In genomic region chr17:82213251-82214011, GRCh38 we compare ENCODE assay signal across 8 cellular contexts. TPM values are rescaled to one million over a fixed set of nuclear protein-coding genes. Genes with fewer than 3 reads are reported as not detected.
DNase-seq lines count a peak whose midpoint lies in the region; TF ChIP-seq lines count a peak whose summit lies in the region.

No MANE protein-coding gene starts in this region.

- peaks cover 10 to 24% of the 10 kb centered on the region in 2 donors for H3K4me1 ChIP-seq in breast epithelium

- H3K4me3 ChIP-seq in breast epithelium (peak overlapping the region; percentile 89 to 98 (median 94)), skin epidermis (peak overlapping the region; percentile 80 to 98 (median 91))

- TF ChIP-seq POLR2A in GM18526 (IDR thresholded peaks at IDR 0.05; ENCODE audit: extremely low read depth, insufficient read length) = peak; percentile 14
- no peak for TF ChIP-seq POLR2A in breast epithelium (IDR thresholded peaks at IDR 0.05)

- peak overlapping the region; percentile 87 for H3K27ac Mint-ChIP-seq in T-helper 1 cell treated with Interleukin-12 subunit alpha and Interleukin-12 subunit beta and Interleukin-4 antibody, amounts not matched to agents 30 μg/mL and 1 μg/mL, for 36 hours
- peak overlapping the region; percentile 41 to 98 (median 96) for H3K27ac Mint-ChIP-seq in immature natural killer cell

- no peaks in the 10 kb centered on the region for H3K27me3 ChIP-seq in breast epithelium

- TF ChIP-seq CTCF in breast epithelium (IDR thresholded peaks at IDR 0.05) = no peak

- H3K27ac ChIP-seq in breast epithelium = peak overlapping the region; percentile 87 to 88
- H3K27ac ChIP-seq in skin epidermis = peak overlapping the region; percentile 71 to 98 (median 91)

- H3K36me3 Mint-ChIP-seq in T-helper 1 cell treated with Interleukin-12 subunit alpha and Interleukin-12 subunit beta and Interleukin-4 antibody, amounts not matched to agents 30 μg/mL and 1 μg/mL, for 36 hours (ENCODE audit: low read depth) = peaks cover 6% of the 10 kb centered on the region
- no peaks in the 10 kb centered on the region for H3K36me3 Mint-ChIP-seq in immature natural killer cell

- H3K36me3 ChIP-seq in breast epithelium = no peaks in the 10 kb centered on the region

- no peaks in the 10 kb centered on the region for H3K27me3 Mint-ChIP-seq in T-helper 1 cell treated with Interleukin-12 subunit alpha and Interleukin-12 subunit beta and Interleukin-4 antibody, amounts not matched to agents 30 μg/mL and 1 μg/mL, for 36 hours (ENCODE audit: low read depth)
- peaks cover 29 to 38% (median 35%) of the 10 kb centered on the region in 3 donors for H3K27me3 Mint-ChIP-seq in immature natural killer cell (ENCODE audit: low read depth in 3 of 3)

- no peaks in the 10 kb centered on the region for H3K9me3 Mint-ChIP-seq in T-helper 1 cell treated with Interleukin-12 subunit alpha and Interleukin-12 subunit beta and Interleukin-4 antibody, amounts not matched to agents 30 μg/mL and 1 μg/mL, for 36 hours
- H3K9me3 Mint-ChIP-seq in immature natural killer cell = no peaks in the 10 kb centered on the region

- peak; percentile 87 for DNase-seq in AG08395 (ENCODE audit: low spot score)
- peak; percentile 82 for DNase-seq in HuH-7.5 (ENCODE audit: low spot score)
- no peak for DNase-seq in breast epithelium (ENCODE audit: low spot score in 2 of 2)
- peak; percentile 70 to 77 (median 72) for DNase-seq in immature natural killer cell
- no peak for DNase-seq in NCI-H187 treated with DMSO at 0.1 percent for 48 hours (lab: John Stamatoyannopoulos, UW)

- H3K4me1 Mint-ChIP-seq in T-helper 1 cell treated with Interleukin-12 subunit alpha and Interleukin-12 subunit beta and Interleukin-4 antibody, amounts not matched to agents 30 μg/mL and 1 μg/mL, for 36 hours (ENCODE audit: low read depth) = peaks cover 31% of the 10 kb centered on the region
- H3K4me1 Mint-ChIP-seq in immature natural killer cell = peaks cover 68% of the 10 kb centered on the region in 2 donors

- intact Hi-C loops in breast epithelium (cut with DNase I; ENCODE audit: low total_unique reads) = no loop called here

- no peaks in the 10 kb centered on the region for H3K9me3 ChIP-seq in breast epithelium

- H3K4me3 Mint-ChIP-seq in T-helper 1 cell treated with Interleukin-12 subunit alpha and Interleukin-12 subunit beta and Interleukin-4 antibody, amounts not matched to agents 30 μg/mL and 1 μg/mL, for 36 hours = peak overlapping the region; percentile 70
- peak overlapping the region; percentile 78 to 90 (median 88) for H3K4me3 Mint-ChIP-seq in immature natural killer cell

RNA-seq across cellular contexts. Expression of gene CCDC57, which starts 0.8 kb away (rescaled TPM):
- total RNA-seq in breast epithelium = 10 to 100 TPM; 13.4 to 56.9 (median 52.8) TPM
- 10 to 100 TPM; 27.7 to 65.8 (median 28.8) TPM for polyA plus RNA-seq in immature natural killer cell

RNA-seq across cellular contexts. Expression of gene SLC16A3, which starts 15.4 kb away (rescaled TPM):
- 10 to 100 TPM; 10.2 to 22.6 (median 17.3) TPM for total RNA-seq in breast epithelium
- polyA plus RNA-seq in immature natural killer cell = 10 to 100 TPM in 1 of 3 donors, 1 to 10 TPM in 2; 5.8 to 12.2 (median 6.8) TPM

Comparison
In these comparisons a context has a peak if more than half of its experiments do, and no peak if none do; other contexts are left out.
1. DNase-seq: peak in AG08395 (single experiment), HuH-7.5 (single experiment) and immature natural killer cell (3 of 3); none in breast epithelium (0 of 2) and NCI-H187 treated with DMSO at 0.1 percent for 48 hours (single experiment).